8 cellular contexts compared by ENCODE assay signal in genomic region chr9:35079041-35079425, GRCh38. TPM values are rescaled to one million over a fixed set of nuclear protein-coding genes. Genes with fewer than 3 reads are reported as not detected.
DNase-seq lines count a peak whose midpoint lies in the region; ATAC-seq, FAIRE-seq and TF ChIP-seq lines count a peak whose summit lies in the region.

No MANE protein-coding gene starts in this region.

- H3K36me3 ChIP-seq in iPS-15b (ENCODE audit: control insufficient read depth, insufficient read depth, low read length), result peaks cover 28% of the 10 kb centered on the region

- TF ChIP-seq CTCF in A549 (IDR thresholded peaks at IDR 0.05) (no peak), WTC11 (IDR thresholded peaks at IDR 0.05) (no peak)

- H3K4me1 Mint-ChIP-seq in WTC11, result peaks cover 15% of the 10 kb centered on the region

- H3K4me3 ChIP-seq in A549, result peak overlapping the region; percentile 71
- peak overlapping the region; percentile 98 for H3K4me3 ChIP-seq in iPS-15b (ENCODE audit: low read depth, low read length)

- H3K27me3 Mint-ChIP-seq in WTC11 (ENCODE audit: low read depth), result no peaks in the 10 kb centered on the region

- peak overlapping the region; percentile 96 for H3K4me2 ChIP-seq in A549

- no peak for TF ChIP-seq EP300 in A549 (IDR thresholded peaks at IDR 0.05)

- POLR2A ChIA-PET in A549 (lab: Yijun Ruan, JAX), result interaction anchor here (0.9 to 3.7 kb wide), 8 partner anchors 8 to 441 kb away, joined by 3 to 63 read pairs (median 14); partner anchors contain the start of genes PIGO, SIGMAR1, STOML2 and VCP
- POLR2A ChIA-PET in WTC11 (lab: Charles Lee), result interaction anchor here (0.9 to 2.4 kb wide), 8 partner anchors 8 to 90 kb away, joined by 3 to 18 read pairs (median 8); partner anchors contain the start of genes DNAJB5, PIGO and STOML2

- peak overlapping the region; percentile 78 for H3K27ac Mint-ChIP-seq in WTC11

- CTCF ChIA-PET in A549 (lab: Yijun Ruan, JAX) (interaction anchor here (1.2 to 7.7 kb wide), 6 partner anchors 8 to 398 kb away, joined by 4 to 99 read pairs (median 16); partner anchors contain the start of genes PIGO, STOML2 and VCP), WTC11 (lab: Charles Lee) (interaction anchor here (1.0 to 2.3 kb wide), 11 partner anchors 8 to 474 kb away, joined by 3 to 19 read pairs (median 7); partner anchors contain the start of genes UNC13B and VCP)

- H3K27ac ChIP-seq in A549, result peak overlapping the region; percentile 86 to 96
- H3K27ac ChIP-seq in substantia nigra (ENCODE audit: low read depth, low read length, poor library complexity, severe bottlenecking), result peak overlapping the region; percentile 80

- H3K4me3 Mint-ChIP-seq in WTC11, result peak overlapping the region; percentile 92

- WGBS in A549 (ENCODE audit: missing lambda C conversion rate), result 3% methylated on average over 9 of the region's 10 CpGs

- peaks cover 41% of the 10 kb centered on the region for H3K36me3 Mint-ChIP-seq in WTC11

- no peak for TF ChIP-seq POLR2A in A549 (IDR thresholded peaks at IDR 0.05; ENCODE audit: low read length)

- H3K4me1 ChIP-seq in A549 (peaks cover 14% of the 10 kb centered on the region; the same call in 2 of the 3 replicates), iPS-15b (ENCODE audit: control insufficient read depth, insufficient read depth, low read length) (peaks cover 8% of the 10 kb centered on the region)

- no peak for FAIRE-seq in A549 (lab: Jason Lieb, UNC)

- H3K27me3 ChIP-seq in iPS-15b (ENCODE audit: control insufficient read depth, insufficient read depth, low read length), result no peaks in the 10 kb centered on the region

- H3K9me3 ChIP-seq in A549 (no peaks in the 10 kb centered on the region), iPS-15b (ENCODE audit: control insufficient read depth, insufficient read depth, low read length) (no peaks in the 10 kb centered on the region)

- no peak for DNase-seq in A549 (ENCODE audit: low read depth in 1 of 2, low spot score in 1 of 2)
- DNase-seq in WTC11 (ENCODE audit: low spot score), result no peak
- no peak for DNase-seq in substantia nigra (lab: John Stamatoyannopoulos, UW)
- no peak for DNase-seq in SKM-1 treated with dmso at 0.1 percent for 144 hours (lab: John Stamatoyannopoulos, UW; ENCODE audit: unreplicated experiment)
- no peak for DNase-seq in anterior cingulate cortex (lab: John Stamatoyannopoulos, UW)

- no peak for TF ChIP-seq RAD21 in A549 (conservative IDR thresholded peaks at IDR 0.05 in 1 of 2, IDR thresholded peaks at IDR 0.05 in 1 of 2)

- H3K9me3 Mint-ChIP-seq in WTC11, result no peaks in the 10 kb centered on the region

- H3K9ac ChIP-seq in iPS-15b (ENCODE audit: low read depth, low read length), result peak overlapping the region; percentile 88

- peak; percentile 17 to 33; a peak in 4 of 6 replicates for ATAC-seq in A549
- peak; percentile 5 for ATAC-seq in GM21825 (IDR thresholded peaks at IDR 0.05; ENCODE audit: unreplicated experiment)
- ATAC-seq in WTC11, result no peak
- ATAC-seq in HG03025 (IDR thresholded peaks at IDR 0.05; ENCODE audit: low FRiP score, unreplicated experiment), result no peak

TF ChIP-seq in A549, 52 proteins besides CTCF, POLR2A, EP300 and RAD21:
- TF ChIP-seq CHD4 (IDR thresholded peaks at IDR 0.05; ENCODE audit: borderline replicate concordance) (no peak), KDM5A (IDR thresholded peaks at IDR 0.05) (no peak), TFCP2L1 (CRISPR knock-in tag; IDR thresholded peaks at IDR 0.05) (no peak), JUNB (IDR thresholded peaks at IDR 0.05) (no peak), HOXB5 (CRISPR knock-in tag; IDR thresholded peaks at IDR 0.05) (no peak)

TF ChIP-seq in WTC11, 78 proteins besides CTCF, POLR2A, EP300 and RAD21 (continues in another document):
- TF ChIP-seq PRDM15 (CRISPR knock-in tag; IDR thresholded peaks at IDR 0.05), result no peak
- no peak for TF ChIP-seq RORB (CRISPR knock-in tag; IDR thresholded peaks at IDR 0.05)
- no peak for TF ChIP-seq HMGXB4 (CRISPR knock-in tag; IDR thresholded peaks at IDR 0.05)
- no peak for TF ChIP-seq ZBTB21 (CRISPR knock-in tag; IDR thresholded peaks at IDR 0.05; ENCODE audit: borderline replicate concordance)
- TF ChIP-seq FOXJ3 (CRISPR knock-in tag; IDR thresholded peaks at IDR 0.05; ENCODE audit: borderline replicate concordance), result no peak
- TF ChIP-seq IRF1 (CRISPR knock-in tag; IDR thresholded peaks at IDR 0.05), result no peak

RNA-seq across cellular contexts. Expression of gene FANCG, which starts 0.7 kb away (rescaled TPM):
- 34.9 and 39.7 TPM in 2 replicates for polyA plus RNA-seq in A549 (2011; rRNA removed)
- 42.2 and 47.5 TPM in 2 replicates for polyA plus RNA-seq in A549 (2012; cell fraction: cytosol; rRNA removed)
- 132 and 165 TPM in 2 replicates for polyA plus RNA-seq in A549 (2012; cell fraction: nucleus; rRNA removed)
- 50.3 to 53.5 TPM (median 53.5 TPM) in 3 replicates for polyA plus RNA-seq in A549 (2017; fragmentation: RNase III; extraction: RNeasy Plus Mini Kit Qiagen cat#74134 plus additional on column Dnase treatment)
- polyA minus RNA-seq in A549 (2011; rRNA and poly(A)+ RNA removed), result 37.3 and 38.6 TPM in 2 replicates
- total RNA-seq in WTC11 (2021), result 80.9 to 108 TPM (median 89.1 TPM) in 3 replicates

RNA-seq across cellular contexts. Expression of gene VCP, which starts 6.6 kb away (rescaled TPM):
- 428 and 543 TPM in 2 replicates for polyA plus RNA-seq in A549 (2011; rRNA removed)
- 274 and 325 TPM in 2 replicates for polyA plus RNA-seq in A549 (2012; cell fraction: cytosol; rRNA removed)
- 613 and 632 TPM in 2 replicates for polyA plus RNA-seq in A549 (2012; cell fraction: nucleus; rRNA removed)
- 376 to 390 TPM (median 380 TPM) in 3 replicates for polyA plus RNA-seq in A549 (2017; fragmentation: RNase III; extraction: RNeasy Plus Mini Kit Qiagen cat#74134 plus additional on column Dnase treatment)
- 597 and 682 TPM in 2 replicates for polyA minus RNA-seq in A549 (2011; rRNA and poly(A)+ RNA removed)
- total RNA-seq in WTC11 (2021), result 305 to 386 TPM (median 329 TPM) in 3 replicates

RNA-seq across cellular contexts. Expression of gene PIGO, which starts 17.4 kb away (rescaled TPM):
- 50.4 and 60.0 TPM in 2 replicates for polyA plus RNA-seq in A549 (2011; rRNA removed)
- 33.9 and 43.3 TPM in 2 replicates for polyA plus RNA-seq in A549 (2012; cell fraction: cytosol; rRNA removed)
- polyA plus RNA-seq in A549 (2012; cell fraction: nucleus; rRNA removed), result 92.6 and 98.6 TPM in 2 replicates
- 39.6 to 47.0 TPM (median 45.3 TPM) in 3 replicates for polyA plus RNA-seq in A549 (2017; fragmentation: RNase III; extraction: RNeasy Plus Mini Kit Qiagen cat#74134 plus additional on column Dnase treatment)
- 67.2 and 75.7 TPM in 2 replicates for polyA minus RNA-seq in A549 (2011; rRNA and poly(A)+ RNA removed)
- 23.8 to 33.3 TPM (median 31.3 TPM) in 3 replicates for total RNA-seq in WTC11 (2021)

RNA-seq across cellular contexts. Expression of gene STOML2, which starts 23.9 kb away (rescaled TPM):
- 196 and 230 TPM in 2 replicates for polyA plus RNA-seq in A549 (2011; rRNA removed)
- 405 and 412 TPM in 2 replicates for polyA plus RNA-seq in A549 (2012; cell fraction: cytosol; rRNA removed)
- 220 and 284 TPM in 2 replicates for polyA plus RNA-seq in A549 (2012; cell fraction: nucleus; rRNA removed)
- 180 to 191 TPM (median 189 TPM) in 3 replicates for polyA plus RNA-seq in A549 (2017; fragmentation: RNase III; extraction: RNeasy Plus Mini Kit Qiagen cat#74134 plus additional on column Dnase treatment)
- 151 and 160 TPM in 2 replicates for polyA minus RNA-seq in A549 (2011; rRNA and poly(A)+ RNA removed)
- 208 to 214 TPM (median 210 TPM) in 3 replicates for total RNA-seq in WTC11 (2021)

RNA-seq across cellular contexts. Expression of gene ATOSB, which starts 36.6 kb away (rescaled TPM):
- 11.8 and 14.3 TPM in 2 replicates for polyA plus RNA-seq in A549 (2011; rRNA removed)
- 7.0 and 8.3 TPM in 2 replicates for polyA plus RNA-seq in A549 (2012; cell fraction: cytosol; rRNA removed)
- polyA plus RNA-seq in A549 (2012; cell fraction: nucleus; rRNA removed), result 14.1 TPM in 2 replicates
- 10.8 to 14.0 TPM (median 11.6 TPM) in 3 replicates for polyA plus RNA-seq in A549 (2017; fragmentation: RNase III; extraction: RNeasy Plus Mini Kit Qiagen cat#74134 plus additional on column Dnase treatment)
- 11.0 and 15.0 TPM in 2 replicates for polyA minus RNA-seq in A549 (2011; rRNA and poly(A)+ RNA removed)
- total RNA-seq in WTC11 (2021), result 4.7 to 8.7 TPM (median 5.4 TPM) in 3 replicates

Comparison
In these comparisons a context has a peak if more than half of its experiments do, and no peak if none do; other contexts are left out.
1. ATAC-seq: peak in A549 (2 of 2) and GM21825 (single experiment); none in WTC11 (single experiment) and HG03025 (single experiment).